In genomic region chr6:146183831-146184230, GRCh38 we compare ENCODE assay signal across 24 cellular contexts.
"Had no signal": no experiment of that assay in that cellular context is flagged by ENCODE, and none has a peak within 500 bp of the region (broad histone marks: within the 10 kb centered on the region; RNA-seq: fewer than 3 reads in every experiment).

No MANE protein-coding gene starts in this region.

- H3K27me3 ChIP-seq: gastrocnemius medialis, heart left ventricle, hepatocyte, neutrophil, pancreas, right lobe of liver, tibial nerve, upper lobe of left lung had no signal

- H3K27ac Mint-ChIP-seq: memory B cell; natural killer cell; progenitor cell of endocrine pancreas; stimulated activated naive B cell treated with anti-CD40 and anti-IgM and Interleukin-4, amounts not matched to agents 10 μg/mL and 1 μg/mL and 100 μg/mL, for 72 hours; stimulated activated naive CD8-positive, alpha-beta T cell treated with anti-CD3 and anti-CD28 coated beads, Interleukin-15, Interleukin-2, amounts not matched to agents 100 ng/mL and 50 ng/mL, for 24 hours had no signal

- H3K4me1 Mint-ChIP-seq: memory B cell; natural killer cell; stimulated activated naive B cell treated with anti-CD40 and anti-IgM and Interleukin-4, amounts not matched to agents 10 μg/mL and 1 μg/mL and 100 μg/mL, for 72 hours had no signal

- H3K36me3 ChIP-seq: gastrocnemius medialis, heart left ventricle, neutrophil, pancreas, right lobe of liver, thoracic aorta, tibial nerve, upper lobe of left lung had no signal

- DNase-seq: dermis blood vessel endothelial cell; effector memory CD4-positive, alpha-beta T cell; foreskin fibroblast; gastrocnemius medialis; heart left ventricle; kidney; natural killer cell; pancreas; right lobe of liver; small intestine; stimulated activated CD4-positive, alpha-beta T cell treated with anti-CD3 and anti-CD28 coated beads, Interleukin-15, amount 100 ng/mL, for 24 hours; stimulated activated CD4-positive, alpha-beta T cell treated with anti-CD3 and anti-CD28 coated beads, Interleukin-2, amount 100 ng/mL, for 48 hours; stimulated activated naive B cell treated with anti-CD40 and anti-IgM and Interleukin-4, amounts not matched to agents 10 μg/mL and 1 μg/mL and 100 μg/mL, for 72 hours; upper lobe of left lung had no signal

- H3K4me3 Mint-ChIP-seq: memory B cell; natural killer cell; stimulated activated naive B cell treated with anti-CD40 and anti-IgM and Interleukin-4, amounts not matched to agents 10 μg/mL and 1 μg/mL and 100 μg/mL, for 72 hours; stimulated activated naive CD8-positive, alpha-beta T cell treated with anti-CD3 and anti-CD28 coated beads, Interleukin-15, Interleukin-2, amounts not matched to agents 100 ng/mL and 50 ng/mL, for 24 hours had no signal

- H3K9me3 Mint-ChIP-seq: memory B cell; stimulated activated naive B cell treated with anti-CD40 and anti-IgM and Interleukin-4, amounts not matched to agents 10 μg/mL and 1 μg/mL and 100 μg/mL, for 72 hours; stimulated activated naive CD8-positive, alpha-beta T cell treated with anti-CD3 and anti-CD28 coated beads, Interleukin-15, Interleukin-2, amounts not matched to agents 100 ng/mL and 50 ng/mL, for 24 hours had no signal

- H3K36me3 Mint-ChIP-seq: memory B cell; stimulated activated naive B cell treated with anti-CD40 and anti-IgM and Interleukin-4, amounts not matched to agents 10 μg/mL and 1 μg/mL and 100 μg/mL, for 72 hours had no signal

- ATAC-seq: gastrocnemius medialis; heart left ventricle; left lobe of liver; natural killer cell; pancreas; right lobe of liver; stimulated activated naive B cell treated with anti-CD40 and anti-IgM and Interleukin-4, amounts not matched to agents 10 μg/mL and 1 μg/mL and 100 μg/mL, for 72 hours had no signal

- H3K27me3 Mint-ChIP-seq: memory B cell; progenitor cell of endocrine pancreas; stimulated activated naive B cell treated with anti-CD40 and anti-IgM and Interleukin-4, amounts not matched to agents 10 μg/mL and 1 μg/mL and 100 μg/mL, for 72 hours; stimulated activated naive CD8-positive, alpha-beta T cell treated with anti-CD3 and anti-CD28 coated beads, Interleukin-15, Interleukin-2, amounts not matched to agents 100 ng/mL and 50 ng/mL, for 24 hours had no signal

- H3K4me3 ChIP-seq: coronary artery, gastrocnemius medialis, heart left ventricle, hepatocyte, lung, pancreas, right lobe of liver, thoracic aorta, tibial nerve, upper lobe of left lung had no signal

- H3K9me3 ChIP-seq: gastrocnemius medialis, heart left ventricle, neutrophil, pancreas, right lobe of liver, thoracic aorta, tibial nerve, upper lobe of left lung had no signal

- H3K4me1 ChIP-seq: gastrocnemius medialis, heart left ventricle, pancreas, right lobe of liver, tibial nerve, upper lobe of left lung had no signal

- H3K27ac ChIP-seq: coronary artery, gastrocnemius medialis, heart left ventricle, hepatocyte, neutrophil, pancreas, right lobe of liver, thoracic aorta, tibial nerve, upper lobe of left lung had no signal
